ENCODE assay signal across 1 cellular context in genomic region chr6:75605635-75606034, GRCh38.
TF ChIP-seq lines count a peak whose summit lies in the region.

No MANE protein-coding gene starts in this region.

TF ChIP-seq in HEK293, 187 proteins besides CTCF, POLR2A, EP300 and RAD21 (continued from another document):
- TF ChIP-seq, protein P1, sequence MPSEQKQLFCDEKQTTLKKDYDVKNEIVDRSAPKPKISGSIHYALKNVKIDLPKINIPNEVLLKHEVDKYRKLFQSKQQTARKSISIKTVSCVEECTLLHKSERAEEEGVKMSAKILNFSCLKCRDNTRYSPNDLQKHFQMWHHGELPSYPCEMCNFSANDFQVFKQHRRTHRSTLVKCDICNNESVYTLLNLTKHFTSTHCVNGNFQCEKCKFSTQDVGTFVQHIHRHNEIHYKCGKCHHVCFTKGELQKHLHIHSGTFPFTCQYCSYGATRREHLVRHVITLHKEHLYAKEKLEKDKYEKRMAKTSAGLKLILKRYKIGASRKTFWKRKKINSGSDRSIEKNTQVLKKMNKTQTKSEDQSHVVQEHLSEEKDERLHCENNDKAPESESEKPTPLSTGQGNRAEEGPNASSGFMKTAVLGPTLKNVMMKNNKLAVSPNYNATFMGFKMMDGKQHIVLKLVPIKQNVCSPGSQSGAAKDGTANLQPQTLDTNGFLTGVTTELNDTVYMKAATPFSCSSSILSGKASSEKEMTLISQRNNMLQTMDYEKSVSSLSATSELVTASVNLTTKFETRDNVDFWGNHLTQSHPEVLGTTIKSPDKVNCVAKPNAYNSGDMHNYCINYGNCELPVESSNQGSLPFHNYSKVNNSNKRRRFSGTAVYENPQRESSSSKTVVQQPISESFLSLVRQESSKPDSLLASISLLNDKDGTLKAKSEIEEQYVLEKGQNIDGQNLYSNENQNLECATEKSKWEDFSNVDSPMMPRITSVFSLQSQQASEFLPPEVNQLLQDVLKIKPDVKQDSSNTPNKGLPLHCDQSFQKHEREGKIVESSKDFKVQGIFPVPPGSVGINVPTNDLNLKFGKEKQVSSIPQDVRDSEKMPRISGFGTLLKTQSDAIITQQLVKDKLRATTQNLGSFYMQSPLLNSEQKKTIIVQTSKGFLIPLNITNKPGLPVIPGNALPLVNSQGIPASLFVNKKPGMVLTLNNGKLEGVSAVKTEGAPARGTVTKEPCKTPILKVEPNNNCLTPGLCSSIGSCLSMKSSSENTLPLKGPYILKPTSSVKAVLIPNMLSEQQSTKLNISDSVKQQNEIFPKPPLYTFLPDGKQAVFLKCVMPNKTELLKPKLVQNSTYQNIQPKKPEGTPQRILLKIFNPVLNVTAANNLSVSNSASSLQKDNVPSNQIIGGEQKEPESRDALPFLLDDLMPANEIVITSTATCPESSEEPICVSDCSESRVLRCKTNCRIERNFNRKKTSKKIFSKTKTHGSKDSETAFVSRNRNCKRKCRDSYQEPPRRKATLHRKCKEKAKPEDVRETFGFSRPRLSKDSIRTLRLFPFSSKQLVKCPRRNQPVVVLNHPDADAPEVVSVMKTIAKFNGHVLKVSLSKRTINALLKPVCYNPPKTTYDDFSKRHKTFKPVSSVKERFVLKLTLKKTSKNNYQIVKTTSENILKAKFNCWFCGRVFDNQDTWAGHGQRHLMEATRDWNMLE (tag by site-specific recombination; conservative IDR thresholded peaks at IDR 0.05; ENCODE audit: low read depth): no peak
- no peak for TF ChIP-seq GLIS2 (tag by site-specific recombination; IDR thresholded peaks at IDR 0.05)
- TF ChIP-seq, protein P2, sequence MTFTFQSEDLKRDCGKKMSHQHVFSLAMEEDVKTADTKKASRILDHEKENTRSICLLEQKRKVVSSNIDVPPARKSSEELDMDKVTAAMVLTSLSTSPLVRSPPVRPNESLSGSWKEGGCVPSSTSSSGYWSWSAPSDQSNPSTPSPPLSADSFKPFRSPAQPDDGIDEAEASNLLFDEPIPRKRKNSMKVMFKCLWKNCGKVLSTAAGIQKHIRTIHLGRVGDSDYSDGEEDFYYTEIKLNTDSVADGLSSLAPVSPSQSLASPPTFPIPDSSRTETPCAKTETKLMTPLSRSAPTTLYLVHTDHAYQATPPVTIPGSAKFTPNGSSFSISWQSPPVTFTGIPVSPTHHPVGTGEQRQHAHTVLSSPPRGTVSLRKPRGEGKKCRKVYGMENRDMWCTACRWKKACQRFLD (tag by site-specific recombination; IDR thresholded peaks at IDR 0.05): no peak
- TF ChIP-seq, protein P3, sequence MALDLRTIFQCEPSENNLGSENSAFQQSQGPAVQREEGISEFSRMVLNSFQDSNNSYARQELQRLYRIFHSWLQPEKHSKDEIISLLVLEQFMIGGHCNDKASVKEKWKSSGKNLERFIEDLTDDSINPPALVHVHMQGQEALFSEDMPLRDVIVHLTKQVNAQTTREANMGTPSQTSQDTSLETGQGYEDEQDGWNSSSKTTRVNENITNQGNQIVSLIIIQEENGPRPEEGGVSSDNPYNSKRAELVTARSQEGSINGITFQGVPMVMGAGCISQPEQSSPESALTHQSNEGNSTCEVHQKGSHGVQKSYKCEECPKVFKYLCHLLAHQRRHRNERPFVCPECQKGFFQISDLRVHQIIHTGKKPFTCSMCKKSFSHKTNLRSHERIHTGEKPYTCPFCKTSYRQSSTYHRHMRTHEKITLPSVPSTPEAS (tag by site-specific recombination; IDR thresholded peaks at IDR 0.05): no peak
- TF ChIP-seq ZSCAN23 (tag by site-specific recombination; IDR thresholded peaks at IDR 0.05): no peak
- no peak for TF ChIP-seq ZNF549 (tag by site-specific recombination; IDR thresholded peaks at IDR 0.05)
- no peak for TF ChIP-seq ZNF121 (tag by site-specific recombination; IDR thresholded peaks at IDR 0.05)
TF ChIP-seq in HEK293: peak in this region for 9.
